27 cellular contexts compared by ENCODE assay signal in genomic region chr5:77022511-77023417, GRCh38.
"Had no signal": no experiment of that assay in that cellular context is flagged by ENCODE, and none has a peak within 500 bp of the region (broad histone marks: within the 10 kb centered on the region; RNA-seq: fewer than 3 reads in every experiment).

No MANE protein-coding gene starts in this region.

- DNase-seq: dermis blood vessel endothelial cell; effector memory CD4-positive, alpha-beta T cell; foreskin keratinocyte; heart left ventricle; hippocampal formation; left cardiac atrium; mesenchymal stem cell; naive thymus-derived CD8-positive, alpha-beta T cell; occipital lobe; ovary; posterior cingulate gyrus; psoas muscle; right cardiac atrium; stimulated activated CD4-positive, alpha-beta T cell treated with anti-CD3 and anti-CD28 coated beads, Interleukin-12 subunit alpha, Interleukin-12 subunit beta, amount 100 ng/mL, for 4 hours; stimulated activated CD4-positive, alpha-beta T cell treated with anti-CD3 and anti-CD28 coated beads, Interleukin-1b, Interleukin-23, amount 100 ng/mL, for 48 hours; stimulated activated CD4-positive, alpha-beta T cell treated with anti-CD3 and anti-CD28 coated beads, Interleukin-4, amount 100 ng/mL, for 1 hour; stimulated activated CD8-positive, alpha-beta memory T cell treated with anti-CD3 and anti-CD28 coated beads, Interleukin-4, amount 100 ng/mL, for 48 hours; stimulated activated naive CD4-positive, alpha-beta T cell; stimulated activated naive CD8-positive, alpha-beta T cell treated with anti-CD3 and anti-CD28 coated beads, Interleukin-15, amount 100 ng/mL, for 72 hours; transverse colon; upper lobe of right lung; uterus had no signal

- H3K4me2 ChIP-seq: smooth muscle cell had no signal

- H3K4me1 ChIP-seq: esophagus muscularis mucosa, foreskin keratinocyte, gastroesophageal sphincter, heart left ventricle, psoas muscle, suprapubic skin, transverse colon, upper lobe of right lung, uterus had no signal

- H3K36me3 ChIP-seq: esophagus muscularis mucosa, gastroesophageal sphincter, heart left ventricle, ovary, suprapubic skin, transverse colon, upper lobe of right lung, uterus had no signal

- ATAC-seq: foreskin keratinocyte; gastroesophageal sphincter; heart left ventricle; left cardiac atrium; naive thymus-derived CD8-positive, alpha-beta T cell; psoas muscle; right cardiac atrium; stimulated activated naive CD8-positive, alpha-beta T cell treated with anti-CD3 and anti-CD28 coated beads, Interleukin-15, amount 100 ng/mL, for 72 hours; upper lobe of right lung had no signal

- H3K27me3 ChIP-seq: foreskin keratinocyte, heart left ventricle, ovary, transverse colon had no signal

- H3K27ac ChIP-seq: coronary artery, esophagus muscularis mucosa, foreskin keratinocyte, gastroesophageal sphincter, heart left ventricle, ovary, psoas muscle, suprapubic skin, transverse colon, upper lobe of right lung, uterus had no signal

- H3K4me3 ChIP-seq: coronary artery, esophagus muscularis mucosa, gastroesophageal sphincter, heart left ventricle, ovary, psoas muscle, smooth muscle cell, suprapubic skin, transverse colon, upper lobe of right lung, uterus had no signal

- H3K9me3 ChIP-seq: esophagus muscularis mucosa, gastroesophageal sphincter, heart left ventricle, ovary, psoas muscle, suprapubic skin, transverse colon, upper lobe of right lung, uterus had no signal
